ENCODE assay signal across 8 cellular contexts in the genomic region with DNA sequence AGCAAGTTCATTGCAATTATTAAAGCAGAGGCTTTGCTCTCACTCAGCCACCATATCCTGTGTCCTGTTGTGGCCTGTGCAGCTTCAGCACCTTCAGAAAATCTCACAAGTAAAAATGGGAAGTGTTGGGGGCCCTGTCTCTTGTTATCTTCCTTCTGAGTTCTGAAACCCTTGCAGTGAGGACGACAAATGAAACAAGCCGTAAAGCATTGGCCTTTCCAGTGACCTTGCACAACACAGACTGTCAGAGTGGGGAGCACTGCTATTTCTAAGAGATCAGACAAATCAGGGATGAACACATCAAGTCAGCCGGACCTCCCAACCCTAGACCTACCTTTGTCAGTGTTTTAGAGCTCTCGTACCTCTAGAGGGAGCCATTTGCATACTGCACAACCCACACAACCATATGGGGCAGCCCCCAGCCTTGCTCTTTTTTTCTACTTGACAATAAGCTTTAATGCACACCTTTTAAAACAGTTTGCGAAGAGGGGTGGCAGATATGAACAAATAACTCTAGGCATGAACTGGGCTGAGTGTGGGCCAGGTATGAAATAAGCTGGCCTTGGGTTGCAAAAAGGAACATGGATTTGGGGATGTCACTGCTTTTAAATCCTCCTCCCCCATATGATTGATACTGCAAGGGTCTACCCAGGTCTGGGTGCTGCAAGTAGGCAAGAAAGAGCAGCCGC.
A peak's percentile ranks its signal among the peaks of the same experiment; 100 is the strongest.
DNase-seq lines count a peak whose midpoint lies in the region; ATAC-seq, FAIRE-seq and TF ChIP-seq lines count a peak whose summit lies in the region.

No MANE protein-coding gene starts in this region.

- POLR2A ChIA-PET in A549 (lab: Yijun Ruan, JAX) (no interaction called here), Panc1 (lab: Charles Lee) (no interaction called here)

- H3K9me3 ChIP-seq in A549, result no peaks in the 10 kb centered on the region
- H3K9me3 ChIP-seq in Panc1 (ENCODE audit: control insufficient read depth, insufficient read depth, low read depth, low read length), result no peaks in the 10 kb centered on the region
- H3K9me3 ChIP-seq in colonic mucosa, result no peaks in the 10 kb centered on the region
- no peaks in the 10 kb centered on the region for H3K9me3 ChIP-seq in liver (ENCODE audit: control insufficient read depth in 4 of 4, low read length in 3 of 4)
- H3K9me3 ChIP-seq in upper lobe of right lung, result no peaks in the 10 kb centered on the region

- H3K9ac ChIP-seq in colonic mucosa (ENCODE audit: low read depth in 2 of 2, low read length in 2 of 2) (no peak overlapping the region), liver (ENCODE audit: low read depth in 1 of 2, low read length in 2 of 2) (no peak overlapping the region)

- ATAC-seq in A549 (peak; percentile 80 to 93; a peak in 5 of 6 replicates), Panc1 (peak; percentile 86), upper lobe of right lung (peak; percentile 44)

- intact Hi-C loops in Panc1 (cut with micrococcal nuclease; ENCODE audit: unreplicated experiment) (no loop called here), colonic mucosa (cut with DNase I) (no loop called here), upper lobe of right lung (cut with DNase I) (no loop called here)

- 61% methylated on average over 6 of the region's 6 CpGs for WGBS in A549 (ENCODE audit: missing lambda C conversion rate)
- 77% methylated on average over 6 of the region's 6 CpGs for WGBS in liver

- in situ Hi-C loops in Panc1 (cut with HindIII; ENCODE audit: low pct_unique_long_range_greater_than_20kb, low sequenced_read_pairs), result no loop called here

- H3K4me1 ChIP-seq in A549 (no peaks in the 10 kb centered on the region), Panc1 (ENCODE audit: control insufficient read depth, insufficient read depth, low read length) (no peaks in the 10 kb centered on the region), colonic mucosa (no peaks in the 10 kb centered on the region), liver (ENCODE audit: control insufficient read depth in 4 of 4, insufficient read depth in 4 of 4, low read length in 3 of 4) (no peaks in the 10 kb centered on the region), upper lobe of right lung (no peaks in the 10 kb centered on the region)

- no peak for FAIRE-seq in A549 (lab: Jason Lieb, UNC)

- H3K4me3 ChIP-seq in A549 (no peak overlapping the region), HL-60 (replicated peaks; ENCODE audit: insufficient read depth, low read length) (no peak overlapping the region), Panc1 (ENCODE audit: low read depth in 2 of 2, low read length in 2 of 2) (no peak overlapping the region), colonic mucosa (no peak overlapping the region), liver (ENCODE audit: low read depth in 1 of 3, low read length in 3 of 3) (no peak overlapping the region), upper lobe of right lung (no peak overlapping the region)

- TF ChIP-seq RAD21 in A549 (conservative IDR thresholded peaks at IDR 0.05 in 1 of 2, IDR thresholded peaks at IDR 0.05 in 1 of 2) (peak; percentile 73 to 75), liver (IDR thresholded peaks at IDR 0.05) (peak; percentile 61 to 65)

- H3K27ac ChIP-seq in A549 (no peak overlapping the region), HL-60 (replicated peaks) (no peak overlapping the region), Panc1 (ENCODE audit: low read length) (no peak overlapping the region), colonic mucosa (no peak overlapping the region), liver (ENCODE audit: low read depth in 1 of 2, low read length in 2 of 2) (no peak overlapping the region), upper lobe of right lung (no peak overlapping the region)

- peak; percentile 75 for TF ChIP-seq CTCF in A549 (IDR thresholded peaks at IDR 0.05)
- peak; percentile 77 for TF ChIP-seq CTCF in HL-60 (IDR thresholded peaks at IDR 0.05; ENCODE audit: insufficient read depth, low read length)
- TF ChIP-seq CTCF in Panc1 (IDR thresholded peaks at IDR 0.05), result peak; percentile 86
- peak; percentile 41 for TF ChIP-seq CTCF in colonic mucosa (IDR thresholded peaks at IDR 0.05)
- TF ChIP-seq CTCF in liver (IDR thresholded peaks at IDR 0.05; ENCODE audit: low read depth, low read length, missing input control), result peak; percentile 24
- TF ChIP-seq CTCF in upper lobe of right lung (IDR thresholded peaks at IDR 0.05), result peak; percentile 46

- no TSS peak for BruUV-seq in Panc1 (replicated peaks; lab: Mats Ljungman, UMichigan)

- DNase-seq in A549 (ENCODE audit: low read depth in 1 of 2, low spot score in 1 of 2) (peak; percentile 53 to 57), GM04504 (ENCODE audit: low read depth) (peak; percentile 10), HL-60 (ENCODE audit: low read depth in 1 of 2, low spot score in 1 of 2) (peak; percentile 26 to 37), Panc1 (ENCODE audit: low read depth, low spot score) (no peak), colonic mucosa (peak; percentile 46), upper lobe of right lung (no peak), GOT3 (lab: John Stamatoyannopoulos, UW) (no peak)

- CTCF ChIA-PET in A549 (lab: Yijun Ruan, JAX), result interaction anchor here (0.6 to 6.3 kb wide), 31 partner anchors 9 to 468 kb away, joined by 3 to 50 read pairs (median 4); no protein-coding TSS in a partner anchor
- CTCF ChIA-PET in Panc1 (lab: Charles Lee), result interaction anchor here (0.6 to 1.1 kb wide), 3 partner anchors 14 to 65 kb away, joined by 3 to 4 read pairs (median 3); no protein-coding TSS in a partner anchor

- H3K27me3 ChIP-seq in HL-60 (ENCODE audit: insufficient read depth, poor library complexity, severe bottlenecking), result no peaks in the 10 kb centered on the region
- H3K27me3 ChIP-seq in Panc1 (ENCODE audit: control insufficient read depth, insufficient read depth, low read length), result no peaks in the 10 kb centered on the region
- H3K27me3 ChIP-seq in colonic mucosa, result no peaks in the 10 kb centered on the region
- H3K27me3 ChIP-seq in liver (ENCODE audit: control insufficient read depth in 4 of 4, insufficient read depth in 4 of 4, low read length in 3 of 4), result no peaks in the 10 kb centered on the region
- H3K27me3 ChIP-seq in upper lobe of right lung, result no peaks in the 10 kb centered on the region

- no peak for TF ChIP-seq POLR2A in A549 (IDR thresholded peaks at IDR 0.05; ENCODE audit: low read length)

- H3K4me2 ChIP-seq in A549, result no peak overlapping the region

- TF ChIP-seq EP300 in A549 (IDR thresholded peaks at IDR 0.05), result no peak

- H3K36me3 ChIP-seq in Panc1 (ENCODE audit: control insufficient read depth, insufficient read depth, low read length) (no peaks in the 10 kb centered on the region), colonic mucosa (no peaks in the 10 kb centered on the region), liver (ENCODE audit: control insufficient read depth in 4 of 4, insufficient read depth in 3 of 4, low read depth in 1 of 4, low read length in 3 of 4) (no peaks in the 10 kb centered on the region), upper lobe of right lung (no peaks in the 10 kb centered on the region)

TF ChIP-seq in A549, 52 proteins besides CTCF, POLR2A, EP300 and RAD21:
- TF ChIP-seq SMC3 (IDR thresholded peaks at IDR 0.05), result peak; percentile 49
- TF ChIP-seq POLR2AphosphoS2 (conservative IDR thresholded peaks at IDR 0.05; ENCODE audit: low read length), result no peak

TF ChIP-seq in liver, 16 proteins besides CTCF, POLR2A, EP300 and RAD21 (continues in another document):
- TF ChIP-seq, protein P1, sequence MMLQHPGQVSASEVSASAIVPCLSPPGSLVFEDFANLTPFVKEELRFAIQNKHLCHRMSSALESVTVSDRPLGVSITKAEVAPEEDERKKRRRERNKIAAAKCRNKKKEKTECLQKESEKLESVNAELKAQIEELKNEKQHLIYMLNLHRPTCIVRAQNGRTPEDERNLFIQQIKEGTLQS (IDR thresholded peaks at IDR 0.05), result no peak
- TF ChIP-seq HNF4G (IDR thresholded peaks at IDR 0.05) (no peak), HNF4A (conservative IDR thresholded peaks at IDR 0.05) (no peak), SP1 (IDR thresholded peaks at IDR 0.05) (no peak), FOXA1 (IDR thresholded peaks at IDR 0.05) (no peak), FOXA2 (IDR thresholded peaks at IDR 0.05) (no peak), YY1 (IDR thresholded peaks at IDR 0.05) (no peak), NR2F2 (IDR thresholded peaks at IDR 0.05) (no peak), EGR1 (IDR thresholded peaks at IDR 0.05; ENCODE audit: low read depth in 2 of 2) (no peak), TAF1 (conservative IDR thresholded peaks at IDR 0.05) (no peak), JUND (IDR thresholded peaks at IDR 0.05) (no peak)
- TF ChIP-seq, protein P2, sequence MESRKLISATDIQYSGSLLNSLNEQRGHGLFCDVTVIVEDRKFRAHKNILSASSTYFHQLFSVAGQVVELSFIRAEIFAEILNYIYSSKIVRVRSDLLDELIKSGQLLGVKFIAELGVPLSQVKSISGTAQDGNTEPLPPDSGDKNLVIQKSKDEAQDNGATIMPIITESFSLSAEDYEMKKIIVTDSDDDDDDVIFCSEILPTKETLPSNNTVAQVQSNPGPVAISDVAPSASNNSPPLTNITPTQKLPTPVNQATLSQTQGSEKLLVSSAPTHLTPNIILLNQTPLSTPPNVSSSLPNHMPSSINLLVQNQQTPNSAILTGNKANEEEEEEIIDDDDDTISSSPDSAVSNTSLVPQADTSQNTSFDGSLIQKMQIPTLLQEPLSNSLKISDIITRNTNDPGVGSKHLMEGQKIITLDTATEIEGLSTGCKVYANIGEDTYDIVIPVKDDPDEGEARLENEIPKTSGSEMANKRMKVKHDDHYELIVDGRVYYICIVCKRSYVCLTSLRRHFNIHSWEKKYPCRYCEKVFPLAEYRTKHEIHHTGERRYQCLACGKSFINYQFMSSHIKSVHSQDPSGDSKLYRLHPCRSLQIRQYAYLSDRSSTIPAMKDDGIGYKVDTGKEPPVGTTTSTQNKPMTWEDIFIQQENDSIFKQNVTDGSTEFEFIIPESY (IDR thresholded peaks at IDR 0.05), result no peak

Comparison
In these comparisons a context has a peak if more than half of its experiments do, and no peak if none do; other contexts are left out.
1. DNase-seq: peak in A549 (2 of 2), GM04504 (single experiment), HL-60 (2 of 2) and colonic mucosa (single experiment); none in Panc1 (single experiment), upper lobe of right lung (single experiment) and GOT3 (single experiment).
2. CTCF ChIP-seq: peak in every context shown above with its lines; median percentile 86 in Panc1; 77 in HL-60; 75 in A549; 46 in upper lobe of right lung; 41 in colonic mucosa; 24 in liver.
3. Peak in every context shown above with its lines, with median percentiles within 50 percentile points of each other: ATAC-seq.